24 cellular contexts compared by ENCODE assay signal in genomic region chr14:59085207-59085739, GRCh38.
"Had no signal": no experiment of that assay in that cellular context is flagged by ENCODE, and none has a peak within 500 bp of the region (broad histone marks: within the 10 kb centered on the region; RNA-seq: fewer than 3 reads in every experiment).

No MANE protein-coding gene starts in this region.

- FAIRE-seq: astrocyte, colon, endothelial cell of umbilical vein, islet of Langerhans had no signal

- H3K27ac ChIP-seq: adrenal gland, dorsolateral prefrontal cortex, hepatocyte, parathyroid adenoma, WERI-Rb-1 had no signal

- H3K9ac ChIP-seq: parathyroid adenoma had no signal

- DNase-seq: activated CD4-positive, alpha-beta T cell treated with anti-CD3 and anti-CD28 coated beads for 1 hour; activated CD8-positive, alpha-beta memory T cell treated with anti-CD3 and anti-CD28 coated beads for 24 hours; activated CD8-positive, alpha-beta memory T cell treated with anti-CD3 and anti-CD28 coated beads, Interleukin-2, amount 50 U/mL, for 4 hours; activated T-cell treated with anti-CD3 and anti-CD28 coated beads, Interleukin-2, amount 50 U/mL, for 24 hours; adrenal gland; dorsolateral prefrontal cortex; effector memory CD8-positive, alpha-beta T cell; foreskin melanocyte; left ventricle myocardium superior; nucleus accumbens; right cardiac atrium; stimulated activated CD4-positive, alpha-beta T cell treated with anti-CD3 and anti-CD28 coated beads, Interleukin-12 subunit alpha, Interleukin-12 subunit beta, amount 100 ng/mL, for 4 hours; stimulated activated CD4-positive, alpha-beta T cell treated with anti-CD3 and anti-CD28 coated beads, Interleukin-4, amount 100 ng/mL, for 4 hours; stimulated activated naive CD8-positive, alpha-beta T cell treated with anti-CD3 and anti-CD28 coated beads, Interleukin-15, Interleukin-2, amounts not matched to agents 100 U/mL and 50 U/mL, for 24 hours; WERI-Rb-1 had no signal

- ATAC-seq: activated naive CD4-positive, alpha-beta T cell treated with anti-CD3 and anti-CD28 coated beads, Interleukin-2, amount 50 U/mL, for 72 hours; activated T-helper 17 cell treated with anti-CD3 and anti-CD28 coated beads, Interleukin-2, amount 50 U/mL, for 72 hours; effector memory CD8-positive, alpha-beta T cell; esophagus mucosa; left ventricle myocardium superior; right cardiac atrium; stimulated activated naive CD8-positive, alpha-beta T cell treated with anti-CD3 and anti-CD28 coated beads, Interleukin-15, Interleukin-2, amounts not matched to agents 100 U/mL and 50 U/mL, for 24 hours had no signal

- H3K4me1 ChIP-seq: adrenal gland, parathyroid adenoma had no signal

- H2AFZ ChIP-seq: hepatocyte, parathyroid adenoma had no signal

- H3K79me2 ChIP-seq: hepatocyte, parathyroid adenoma had no signal

- H3K4me3 ChIP-seq: adrenal gland, dorsolateral prefrontal cortex, hepatocyte had no signal

- H3K27me3 ChIP-seq: adrenal gland, dorsolateral prefrontal cortex, hepatocyte had no signal

- H3K4me2 ChIP-seq: hepatocyte had no signal

- H3K36me3 ChIP-seq: adrenal gland, WERI-Rb-1 had no signal

- H3K9me3 ChIP-seq: adrenal gland had no signal
